In the genomic region with DNA sequence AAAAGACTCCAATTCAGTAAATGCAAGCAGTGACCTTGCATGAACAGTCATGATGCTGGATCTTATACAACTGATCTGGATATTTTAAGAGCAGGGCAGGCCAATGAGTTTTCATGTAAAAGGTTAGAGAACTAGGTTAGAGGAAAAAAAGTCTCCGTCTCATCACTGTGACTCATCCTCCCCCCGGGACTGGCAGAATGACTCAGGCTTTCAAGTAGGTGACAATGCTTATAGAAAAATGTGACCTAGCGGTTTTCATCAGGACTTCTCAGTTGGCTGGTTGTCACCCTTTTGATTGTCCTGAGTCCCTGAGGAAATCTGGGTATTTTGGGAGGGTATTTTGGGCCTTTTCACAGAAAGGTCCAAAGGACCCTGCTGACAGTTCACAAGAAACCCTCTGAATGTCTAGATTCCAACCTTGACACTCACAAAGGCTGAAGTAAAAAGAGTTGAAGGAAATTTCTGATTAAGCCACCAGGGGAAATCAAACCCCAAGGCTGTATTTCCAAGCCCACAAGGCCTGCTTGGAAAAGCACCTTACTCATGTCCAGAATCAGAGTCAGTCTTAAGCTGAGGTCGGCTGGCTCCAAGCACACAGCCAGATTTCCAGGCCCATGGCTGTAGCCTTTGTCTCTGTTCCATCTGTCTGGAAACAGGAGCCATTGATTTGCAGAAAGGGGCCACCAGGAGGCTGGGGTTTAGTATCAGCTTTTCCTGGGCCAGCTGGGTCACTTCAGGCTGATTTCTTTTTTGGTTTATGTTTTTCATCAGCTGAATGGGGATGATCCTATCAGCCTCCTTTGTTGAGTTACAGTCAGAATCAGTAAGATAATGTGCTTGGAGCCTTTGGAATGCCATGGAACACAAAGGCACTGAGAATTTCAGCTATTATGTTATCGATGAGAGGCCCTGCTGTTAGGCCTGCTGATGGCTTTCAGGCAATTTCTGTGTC, we compare ENCODE assay signal across 8 cellular contexts.
DNase-seq lines count a peak whose midpoint lies in the region; ATAC-seq and TF ChIP-seq lines count a peak whose summit lies in the region.

No MANE protein-coding gene starts in this region.

- CTCF ChIA-PET in GM10248 (lab: Yijun Ruan, JAX): interaction anchor here (1.7 kb wide), 1 partner anchor 12 kb away, joined by 3 read pairs; no protein-coding TSS in a partner anchor
- CTCF ChIA-PET in CD4-positive, alpha-beta T cell (lab: Charles Lee): no interaction called here

- no peaks in the 10 kb centered on the region for H3K4me1 Mint-ChIP-seq in CD4-positive, alpha-beta T cell (ENCODE audit: low read depth)

- no peaks in the 10 kb centered on the region for H3K36me3 Mint-ChIP-seq in CD4-positive, alpha-beta T cell (ENCODE audit: low read depth)

- no peak overlapping the region for H3K27ac Mint-ChIP-seq in CD4-positive, alpha-beta T cell

- POLR2A ChIA-PET in GM10248 (lab: Yijun Ruan, JAX): no interaction called here
- POLR2A ChIA-PET in CD4-positive, alpha-beta T cell (lab: Charles Lee): no interaction called here

- 43 to 67% (median 44%) methylated on average over 5 of the region's 5 CpGs for WGBS in adipose tissue, 3 donors

- no peak overlapping the region for H3K4me3 Mint-ChIP-seq in CD4-positive, alpha-beta T cell

- intact Hi-C loops in CD4-positive, alpha-beta T cell (cut with DNase I, micrococcal nuclease): no loop called here

- H3K27ac ChIP-seq in adipose tissue (ENCODE audit: low read depth, low read length): peak overlapping the region; percentile 17
- H3K27ac ChIP-seq in CD4-positive, alpha-beta T cell (ENCODE audit: low read depth, low read length): no peak overlapping the region

- H3K27me3 ChIP-seq in CD4-positive, alpha-beta T cell (ENCODE audit: control insufficient read depth, insufficient read depth, low read length): no peaks in the 10 kb centered on the region

- no peaks in the 10 kb centered on the region for H3K27me3 Mint-ChIP-seq in CD4-positive, alpha-beta T cell

- no peak for TF ChIP-seq CTCF in GM10248 (IDR thresholded peaks at IDR 0.05; ENCODE audit: control extremely low read depth, extremely low read depth, low read depth, missing control alignments)
- TF ChIP-seq CTCF in CD4-positive, alpha-beta T cell (IDR thresholded peaks at IDR 0.05): no peak

- DNase-seq in GM10248 (ENCODE audit: extremely low spot score): peak; percentile 35
- DNase-seq in HT-29 (ENCODE audit: low spot score): peak; percentile 21
- peak; percentile 68 for DNase-seq in iPS-NIHi7 (ENCODE audit: extremely low spot score)
- DNase-seq in stimulated activated naive CD8-positive, alpha-beta T cell treated with anti-CD3 and anti-CD28 coated beads, Interleukin-15, Interleukin-2, amounts not matched to agents 100 U/mL and 50 U/mL, for 24 hours: peak; percentile 38
- no peak for DNase-seq in NCI-H128 (lab: John Stamatoyannopoulos, UW; ENCODE audit: unreplicated experiment)
- DNase-seq in CD4-positive, alpha-beta T cell: no peak

- H3K9me3 Mint-ChIP-seq in CD4-positive, alpha-beta T cell: no peaks in the 10 kb centered on the region

- peak; percentile 90 for ATAC-seq in GM21619 (IDR thresholded peaks at IDR 0.05; ENCODE audit: unreplicated experiment)
- peak; percentile 77 for ATAC-seq in stimulated activated naive CD8-positive, alpha-beta T cell treated with anti-CD3 and anti-CD28 coated beads, Interleukin-15, Interleukin-2, amounts not matched to agents 100 U/mL and 50 U/mL, for 24 hours
- no peak for ATAC-seq in CD4-positive, alpha-beta T cell (ENCODE audit: poor library complexity)

- H3K9me3 ChIP-seq in CD4-positive, alpha-beta T cell (ENCODE audit: control insufficient read depth, low read length): no peaks in the 10 kb centered on the region

Comparison
In these comparisons a context has a peak if more than half of its experiments do, and no peak if none do; other contexts are left out.
1. DNase-seq: peak in GM10248 (single experiment), HT-29 (single experiment), iPS-NIHi7 (single experiment) and stimulated activated naive CD8-positive, alpha-beta T cell treated with anti-CD3 and anti-CD28 coated beads, Interleukin-15, Interleukin-2, amounts not matched to agents 100 U/mL and 50 U/mL, for 24 hours (single experiment); none in NCI-H128 (single experiment) and CD4-positive, alpha-beta T cell (0 of 10).